1 cellular context compared by ENCODE assay signal in the genomic region with DNA sequence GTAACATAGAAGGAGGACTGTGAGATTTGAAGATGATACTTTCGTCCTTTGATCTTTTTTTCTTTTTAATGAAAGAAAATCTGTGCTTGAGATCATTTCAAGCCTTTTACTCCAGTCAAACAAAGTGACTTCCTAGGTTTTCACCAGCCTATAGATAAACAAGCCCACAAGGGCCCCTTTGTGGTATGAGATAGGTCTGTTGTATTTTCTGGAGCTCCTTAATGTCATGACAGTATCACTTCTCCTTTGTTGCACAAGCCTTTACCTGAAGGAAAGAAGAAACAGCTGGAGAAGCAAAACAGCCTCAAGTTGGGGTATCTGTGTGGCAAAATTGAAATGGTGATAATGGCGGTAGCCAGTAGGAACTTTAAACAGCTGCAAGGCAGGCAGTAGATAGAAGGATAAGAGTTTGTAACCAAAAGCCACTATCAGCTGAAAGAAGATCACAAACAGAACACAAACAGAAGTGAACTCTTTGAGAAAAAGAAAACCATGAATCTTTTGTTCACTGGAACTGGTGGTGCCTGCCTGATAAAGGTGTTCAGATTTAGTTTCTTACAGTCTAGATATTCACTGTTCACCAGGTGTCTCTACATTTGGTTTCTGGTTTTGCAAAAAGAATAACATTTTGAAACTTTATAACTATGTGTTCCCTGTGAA.
TF ChIP-seq lines count a peak whose summit lies in the region.

No MANE protein-coding gene starts in this region.

TF ChIP-seq in HepG2, 621 proteins besides CTCF, POLR2A, EP300 and RAD21 (continued from another document):
- 0 out of 2 replicates have a peak, but pooled peaks have one; percentile 42 for TF ChIP-seq ISL2 (CRISPR knock-in tag; IDR thresholded peaks at IDR 0.05)
- 0 out of 2 replicates have a peak, but pooled peaks have one; percentile 28 for TF ChIP-seq FOXJ3 (CRISPR knock-in tag; IDR thresholded peaks at IDR 0.05; ENCODE audit: borderline replicate concordance)
- peak; percentile 2; the same call in 1 of the 2 replicates for TF ChIP-seq HOXA3 (CRISPR knock-in tag; IDR thresholded peaks at IDR 0.05)
- TF ChIP-seq, protein P1, sequence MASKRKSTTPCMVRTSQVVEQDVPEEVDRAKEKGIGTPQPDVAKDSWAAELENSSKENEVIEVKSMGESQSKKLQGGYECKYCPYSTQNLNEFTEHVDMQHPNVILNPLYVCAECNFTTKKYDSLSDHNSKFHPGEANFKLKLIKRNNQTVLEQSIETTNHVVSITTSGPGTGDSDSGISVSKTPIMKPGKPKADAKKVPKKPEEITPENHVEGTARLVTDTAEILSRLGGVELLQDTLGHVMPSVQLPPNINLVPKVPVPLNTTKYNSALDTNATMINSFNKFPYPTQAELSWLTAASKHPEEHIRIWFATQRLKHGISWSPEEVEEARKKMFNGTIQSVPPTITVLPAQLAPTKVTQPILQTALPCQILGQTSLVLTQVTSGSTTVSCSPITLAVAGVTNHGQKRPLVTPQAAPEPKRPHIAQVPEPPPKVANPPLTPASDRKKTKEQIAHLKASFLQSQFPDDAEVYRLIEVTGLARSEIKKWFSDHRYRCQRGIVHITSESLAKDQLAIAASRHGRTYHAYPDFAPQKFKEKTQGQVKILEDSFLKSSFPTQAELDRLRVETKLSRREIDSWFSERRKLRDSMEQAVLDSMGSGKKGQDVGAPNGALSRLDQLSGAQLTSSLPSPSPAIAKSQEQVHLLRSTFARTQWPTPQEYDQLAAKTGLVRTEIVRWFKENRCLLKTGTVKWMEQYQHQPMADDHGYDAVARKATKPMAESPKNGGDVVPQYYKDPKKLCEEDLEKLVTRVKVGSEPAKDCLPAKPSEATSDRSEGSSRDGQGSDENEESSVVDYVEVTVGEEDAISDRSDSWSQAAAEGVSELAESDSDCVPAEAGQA (IDR thresholded peaks at IDR 0.05; ENCODE audit: low read depth), result no peak
- TF ChIP-seq, protein P1 (CRISPR knock-in tag; IDR thresholded peaks at IDR 0.05; ENCODE audit: borderline replicate concordance), result 0 out of 2 replicates have a peak, but pooled peaks have one; percentile 37
- TF ChIP-seq KLF6 (CRISPR knock-in tag; IDR thresholded peaks at IDR 0.05), result no peak
- TF ChIP-seq, protein P2, sequence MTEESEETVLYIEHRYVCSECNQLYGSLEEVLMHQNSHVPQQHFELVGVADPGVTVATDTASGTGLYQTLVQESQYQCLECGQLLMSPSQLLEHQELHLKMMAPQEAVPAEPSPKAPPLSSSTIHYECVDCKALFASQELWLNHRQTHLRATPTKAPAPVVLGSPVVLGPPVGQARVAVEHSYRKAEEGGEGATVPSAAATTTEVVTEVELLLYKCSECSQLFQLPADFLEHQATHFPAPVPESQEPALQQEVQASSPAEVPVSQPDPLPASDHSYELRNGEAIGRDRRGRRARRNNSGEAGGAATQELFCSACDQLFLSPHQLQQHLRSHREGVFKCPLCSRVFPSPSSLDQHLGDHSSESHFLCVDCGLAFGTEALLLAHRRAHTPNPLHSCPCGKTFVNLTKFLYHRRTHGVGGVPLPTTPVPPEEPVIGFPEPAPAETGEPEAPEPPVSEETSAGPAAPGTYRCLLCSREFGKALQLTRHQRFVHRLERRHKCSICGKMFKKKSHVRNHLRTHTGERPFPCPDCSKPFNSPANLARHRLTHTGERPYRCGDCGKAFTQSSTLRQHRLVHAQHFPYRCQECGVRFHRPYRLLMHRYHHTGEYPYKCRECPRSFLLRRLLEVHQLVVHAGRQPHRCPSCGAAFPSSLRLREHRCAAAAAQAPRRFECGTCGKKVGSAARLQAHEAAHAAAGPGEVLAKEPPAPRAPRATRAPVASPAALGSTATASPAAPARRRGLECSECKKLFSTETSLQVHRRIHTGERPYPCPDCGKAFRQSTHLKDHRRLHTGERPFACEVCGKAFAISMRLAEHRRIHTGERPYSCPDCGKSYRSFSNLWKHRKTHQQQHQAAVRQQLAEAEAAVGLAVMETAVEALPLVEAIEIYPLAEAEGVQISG (CRISPR knock-in tag; IDR thresholded peaks at IDR 0.05), result 0 out of 2 replicates have a peak, but pooled peaks have one; percentile 2
- no peak for TF ChIP-seq NAIF1 (CRISPR knock-in tag; IDR thresholded peaks at IDR 0.05; ENCODE audit: borderline replicate concordance)
- 0 out of 2 replicates have a peak, but pooled peaks have one; percentile 55 for TF ChIP-seq BRCA1 (CRISPR knock-in tag; IDR thresholded peaks at IDR 0.05)
- TF ChIP-seq ZNF232 (CRISPR knock-in tag; IDR thresholded peaks at IDR 0.05; ENCODE audit: borderline replicate concordance), result no peak
- TF ChIP-seq FOXP1 (IDR thresholded peaks at IDR 0.05), result no peak
- no peak for TF ChIP-seq FOXP1 (CRISPR knock-in tag; IDR thresholded peaks at IDR 0.05)
- TF ChIP-seq TCF7 (IDR thresholded peaks at IDR 0.05; ENCODE audit: low read depth), result peak; percentile 51
- TF ChIP-seq CEBPG (CRISPR knock-in tag; IDR thresholded peaks at IDR 0.05), result peak; percentile 24; the same call in 1 of the 2 replicates
- TF ChIP-seq, protein P3, sequence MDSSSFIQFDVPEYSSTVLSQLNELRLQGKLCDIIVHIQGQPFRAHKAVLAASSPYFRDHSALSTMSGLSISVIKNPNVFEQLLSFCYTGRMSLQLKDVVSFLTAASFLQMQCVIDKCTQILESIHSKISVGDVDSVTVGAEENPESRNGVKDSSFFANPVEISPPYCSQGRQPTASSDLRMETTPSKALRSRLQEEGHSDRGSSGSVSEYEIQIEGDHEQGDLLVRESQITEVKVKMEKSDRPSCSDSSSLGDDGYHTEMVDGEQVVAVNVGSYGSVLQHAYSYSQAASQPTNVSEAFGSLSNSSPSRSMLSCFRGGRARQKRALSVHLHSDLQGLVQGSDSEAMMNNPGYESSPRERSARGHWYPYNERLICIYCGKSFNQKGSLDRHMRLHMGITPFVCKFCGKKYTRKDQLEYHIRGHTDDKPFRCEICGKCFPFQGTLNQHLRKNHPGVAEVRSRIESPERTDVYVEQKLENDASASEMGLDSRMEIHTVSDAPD (CRISPR knock-in tag; IDR thresholded peaks at IDR 0.05), result 0 out of 2 replicates have a peak, but pooled peaks have one; percentile 76
- TF ChIP-seq ZNF777 (CRISPR knock-in tag; IDR thresholded peaks at IDR 0.05), result peak; percentile 36; the same call in 1 of the 2 replicates
- TF ChIP-seq SSRP1 (CRISPR knock-in tag; IDR thresholded peaks at IDR 0.05), result 0 out of 2 replicates have a peak, but pooled peaks have one; percentile 42
- no peak for TF ChIP-seq SOX13 (IDR thresholded peaks at IDR 0.05)
- peak in 1 of 2 experiments; percentile 36; a peak in 1 of 4 replicates for TF ChIP-seq SOX13 (CRISPR knock-in tag; conservative IDR thresholded peaks at IDR 0.05 in 1 of 2, IDR thresholded peaks at IDR 0.05 in 1 of 2)
- no peak for TF ChIP-seq NFE2L1 (CRISPR knock-in tag; IDR thresholded peaks at IDR 0.05; ENCODE audit: borderline replicate concordance)
- TF ChIP-seq ZNF12 (CRISPR knock-in tag; IDR thresholded peaks at IDR 0.05), result no peak
- peak; percentile 22; the same call in 1 of the 2 replicates for TF ChIP-seq RXRB (CRISPR knock-in tag; IDR thresholded peaks at IDR 0.05; ENCODE audit: borderline replicate concordance)
- no peak for TF ChIP-seq NONO (IDR thresholded peaks at IDR 0.05)
- TF ChIP-seq NONO (CRISPR knock-in tag; conservative IDR thresholded peaks at IDR 0.05), result 0 out of 2 replicates have a peak, but pooled peaks have one; percentile 26
- no peak for TF ChIP-seq ZKSCAN1 (IDR thresholded peaks at IDR 0.05; ENCODE audit: low read length)
- 0 out of 2 replicates have a peak, but pooled peaks have one; percentile 20 for TF ChIP-seq SATB2 (CRISPR knock-in tag; IDR thresholded peaks at IDR 0.05)
